ENCODE assay signal across 1 cellular context in genomic region chr2:168167511-168168263, GRCh38.
TF ChIP-seq lines count a peak whose summit lies in the region.

No MANE protein-coding gene starts in this region.

TF ChIP-seq in HCT116, 20 proteins besides CTCF, POLR2A, EP300 and RAD21 (continued from another document):
- TF ChIP-seq POLR2AphosphoS5 (IDR thresholded peaks at IDR 0.05; ENCODE audit: low read depth, low read length) = no peak
- 0 out of 2 replicates have a peak, but pooled peaks have one; percentile 11 for TF ChIP-seq SIN3A (IDR thresholded peaks at IDR 0.05; ENCODE audit: low read depth)
- TF ChIP-seq MAX (IDR thresholded peaks at IDR 0.05) = no peak; the same call in 1 of the 2 replicates
- no peak for TF ChIP-seq CEBPB (IDR thresholded peaks at IDR 0.05; ENCODE audit: low read depth)
- TF ChIP-seq FOSL1 (IDR thresholded peaks at IDR 0.05; ENCODE audit: low read depth) = no peak
TF ChIP-seq in HCT116: peak in this region for 1.
